In the genomic region with DNA sequence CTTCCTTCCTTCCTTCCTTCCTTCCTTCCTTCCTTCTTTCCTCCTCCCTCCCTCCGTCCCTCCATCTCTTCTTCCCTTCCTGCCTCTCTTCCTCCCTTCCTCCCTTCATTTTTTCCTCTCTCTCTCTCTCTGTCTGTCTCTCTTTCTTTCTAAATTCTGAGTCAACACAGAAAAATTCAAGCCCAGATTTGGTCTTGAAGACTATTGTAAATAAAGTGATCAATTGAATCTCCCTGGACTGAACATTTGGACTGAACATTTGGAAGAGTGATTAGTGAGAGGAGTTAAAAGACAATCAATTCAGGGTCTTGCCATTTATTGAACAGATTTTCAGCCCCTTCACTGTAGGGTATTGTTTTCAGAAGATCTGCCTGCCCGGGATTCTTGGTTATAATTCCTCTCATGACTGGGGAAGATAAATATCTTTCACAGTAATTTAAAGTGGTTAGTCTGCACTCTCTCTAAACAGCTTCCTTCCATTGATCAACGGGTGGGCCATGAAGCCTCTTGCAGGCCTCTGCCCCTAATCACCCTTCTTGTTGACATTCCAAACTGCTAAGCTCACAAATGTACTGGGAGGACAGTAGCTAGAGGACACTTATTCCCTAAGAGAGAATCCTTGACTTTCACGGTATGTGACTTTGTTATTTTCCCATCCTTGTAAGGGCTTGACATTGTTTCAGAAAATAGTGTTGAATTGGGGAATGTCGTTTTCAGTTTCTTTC, we compare ENCODE assay signal across 16 cellular contexts.
A peak's percentile ranks its signal among the peaks of the same experiment; 100 is the strongest.
DNase-seq lines count a peak whose midpoint lies in the region; ATAC-seq and TF ChIP-seq lines count a peak whose summit lies in the region.
"Had no signal": no experiment of that assay in that cellular context is flagged by ENCODE, and none has a peak within 500 bp of the region (broad histone marks: within the 10 kb centered on the region; RNA-seq: fewer than 3 reads in every experiment).

No MANE protein-coding gene starts in this region.

- H3K4me3 ChIP-seq in left ventricle myocardium inferior (no peak overlapping the region), right cardiac atrium (ENCODE audit: low read length) (no peak overlapping the region), SJCRH30 (no peak overlapping the region)
- H3K4me3 ChIP-seq: adrenal gland, gastrocnemius medialis, PC-9, tibial nerve had no signal

- 66% methylated on average over 5 of the region's 5 CpGs for WGBS in right cardiac atrium

- peak overlapping the region; percentile 21 for H3K27ac ChIP-seq in left ventricle myocardium inferior (replicated peaks)
- no peak overlapping the region for H3K27ac ChIP-seq in right cardiac atrium (ENCODE audit: low read length)
- H3K27ac ChIP-seq in SJCRH30: peak overlapping the region; percentile 19; the same call in 1 of the 2 replicates
- H3K27ac ChIP-seq: adrenal gland, gastrocnemius medialis, PC-9, tibial nerve had no signal

- ATAC-seq in right cardiac atrium (no peak), GM21367 (IDR thresholded peaks at IDR 0.05; ENCODE audit: unreplicated experiment) (no peak), left colon (no peak)
- ATAC-seq: activated CD8-positive, alpha-beta T cell treated with anti-CD3 and anti-CD28 coated beads, Interleukin-2, amount 10 ng/mL, durations not matched to agents 7 days and 5 days; gastrocnemius medialis; stimulated activated effector memory CD8-positive, alpha-beta T cell treated with anti-CD3 and anti-CD28 coated beads, Interleukin-12 subunit alpha, Interleukin-12 subunit beta, amount 100 ng/mL, for 72 hours had no signal

- no peaks in the 10 kb centered on the region for H3K4me1 ChIP-seq in left ventricle myocardium inferior
- H3K4me1 ChIP-seq in right cardiac atrium (ENCODE audit: control insufficient read depth, insufficient read depth, low read length): no peaks in the 10 kb centered on the region
- peaks cover 17% of the 10 kb centered on the region for H3K4me1 ChIP-seq in SJCRH30
- H3K4me1 ChIP-seq: adrenal gland, gastrocnemius medialis, tibial nerve had no signal

- TF ChIP-seq CTCF in left ventricle myocardium inferior (IDR thresholded peaks at IDR 0.05; ENCODE audit: borderline replicate concordance): no peak

- H3K36me3 ChIP-seq in left ventricle myocardium inferior: no peaks in the 10 kb centered on the region
- H3K36me3 ChIP-seq in SJCRH30: no peaks in the 10 kb centered on the region
- H3K36me3 ChIP-seq: adrenal gland, gastrocnemius medialis, tibial nerve had no signal

- peaks cover 17% of the 10 kb centered on the region for H3K9me3 ChIP-seq in left ventricle myocardium inferior (replicated peaks)
- H3K9me3 ChIP-seq in right cardiac atrium (ENCODE audit: control insufficient read depth, low read length): no peaks in the 10 kb centered on the region
- no peaks in the 10 kb centered on the region for H3K9me3 ChIP-seq in SJCRH30 (replicated peaks)
- H3K9me3 ChIP-seq: adrenal gland, gastrocnemius medialis, tibial nerve had no signal

- H3K27me3 ChIP-seq in left ventricle myocardium inferior (ENCODE audit: low read depth) (no peaks in the 10 kb centered on the region), right cardiac atrium (ENCODE audit: control insufficient read depth, insufficient read depth) (no peaks in the 10 kb centered on the region), SJCRH30 (no peaks in the 10 kb centered on the region)
- H3K27me3 ChIP-seq: adrenal gland, gastrocnemius medialis, tibial nerve had no signal

- intact Hi-C loops in left ventricle myocardium inferior (cut with micrococcal nuclease): no loop called here
- intact Hi-C loops in right cardiac atrium (cut with DNase I): no loop called here
- intact Hi-C loops in left colon (cut with DNase I, micrococcal nuclease): no loop called here

- DNase-seq in left ventricle myocardium inferior (no peak), right cardiac atrium (no peak), SJCRH30 (peak in 1 of 2 experiments; percentile 11), kidney tubule cell (ENCODE audit: low spot score) (peak; percentile 64), left colon (no peak), OCI-M1 (lab: John Stamatoyannopoulos, UW) (no peak)
- no peak for DNase-seq in NK-92 treated with Interleukin-12 subunit alpha and Interleukin-12 subunit beta, amount 100 ng/mL, for 24 hours (lab: John Stamatoyannopoulos, UW)
- DNase-seq: activated CD8-positive, alpha-beta T cell treated with anti-CD3 and anti-CD28 coated beads, Interleukin-2, amount 10 ng/mL, durations not matched to agents 7 days and 5 days; gastrocnemius medialis; KG1; occipital lobe; PC-9 had no signal
